8 cellular contexts compared by ENCODE assay signal in genomic region chr19:2426661-2427322, GRCh38. TPM values are rescaled to one million over a fixed set of nuclear protein-coding genes. Genes with fewer than 3 reads are reported as not detected.
DNase-seq lines count a peak whose midpoint lies in the region; ATAC-seq and TF ChIP-seq lines count a peak whose summit lies in the region.

No MANE protein-coding gene starts in this region.

- H3K27ac Mint-ChIP-seq in activated naive CD4-positive, alpha-beta T cell treated with anti-CD3 and anti-CD28 coated beads for 36 hours: peak overlapping the region; percentile 96
- peak overlapping the region; percentile 98 for H3K27ac Mint-ChIP-seq in glutamatergic neuron (ENCODE audit: unreplicated experiment)

- H3K27me3 Mint-ChIP-seq in activated naive CD4-positive, alpha-beta T cell treated with anti-CD3 and anti-CD28 coated beads for 36 hours (ENCODE audit: low read depth): no peaks in the 10 kb centered on the region
- peaks cover 6% of the 10 kb centered on the region for H3K27me3 Mint-ChIP-seq in glutamatergic neuron (ENCODE audit: unreplicated experiment)

- peaks cover 13% of the 10 kb centered on the region for H3K4me1 Mint-ChIP-seq in activated naive CD4-positive, alpha-beta T cell treated with anti-CD3 and anti-CD28 coated beads for 36 hours (ENCODE audit: low read depth)
- peaks cover 13% of the 10 kb centered on the region for H3K4me1 Mint-ChIP-seq in glutamatergic neuron (ENCODE audit: low read depth, unreplicated experiment)

- peak overlapping the region; percentile 93 for H3K4me3 Mint-ChIP-seq in activated naive CD4-positive, alpha-beta T cell treated with anti-CD3 and anti-CD28 coated beads for 36 hours
- H3K4me3 Mint-ChIP-seq in glutamatergic neuron (ENCODE audit: unreplicated experiment): peak overlapping the region; percentile 94

- peak; percentile 19 for ATAC-seq in HG02759 (IDR thresholded peaks at IDR 0.05; ENCODE audit: unreplicated experiment)

- CTCF ChIA-PET in activated naive CD4-positive, alpha-beta T cell treated with anti-CD3 and anti-CD28 coated beads for 36 hours (lab: Charles Lee): interaction anchor here (0.6 to 1.3 kb wide), 3 partner anchors 34 to 188 kb away, joined by 3 to 4 read pairs (median 3); no protein-coding TSS in a partner anchor

- peaks cover 14% of the 10 kb centered on the region for H3K36me3 Mint-ChIP-seq in activated naive CD4-positive, alpha-beta T cell treated with anti-CD3 and anti-CD28 coated beads for 36 hours (ENCODE audit: low read depth)
- H3K36me3 Mint-ChIP-seq in glutamatergic neuron (ENCODE audit: unreplicated experiment): no peaks in the 10 kb centered on the region

- DNase-seq in NCI-H1417 (lab: John Stamatoyannopoulos, UW): peak in 2 of 3 experiments; percentile 49 to 81
- DNase-seq in NCI-H1417 treated with DMSO at 0.1 percent for 48 hours (lab: John Stamatoyannopoulos, UW): no peak
- DNase-seq in NCI-H2227 treated with DMSO at 0.1 percent for 48 hours (lab: John Stamatoyannopoulos, UW): peak; percentile 36
- DNase-seq in activated naive CD4-positive, alpha-beta T cell treated with anti-CD3 and anti-CD28 coated beads for 36 hours: peak; percentile 26
- peak; percentile 77 for DNase-seq in glutamatergic neuron
- DNase-seq in posterior vena cava (ENCODE audit: low spot score): peak; percentile 85
- no peak for DNase-seq in ureter (ENCODE audit: low spot score)

- intact Hi-C loops in activated naive CD4-positive, alpha-beta T cell treated with anti-CD3 and anti-CD28 coated beads for 36 hours (cut with micrococcal nuclease): loop anchor here (1.0 kb wide), 2 partner anchors 31 to 190 kb away; partner anchors contain the start of genes PLEKHJ1 and SF3A2
- intact Hi-C loops in posterior vena cava (cut with DNase I): no loop called here

- no peaks in the 10 kb centered on the region for H3K9me3 Mint-ChIP-seq in activated naive CD4-positive, alpha-beta T cell treated with anti-CD3 and anti-CD28 coated beads for 36 hours
- H3K9me3 Mint-ChIP-seq in glutamatergic neuron (ENCODE audit: unreplicated experiment): peaks cover 6% of the 10 kb centered on the region

- no peak for TF ChIP-seq CTCF in glutamatergic neuron (IDR thresholded peaks at IDR 0.05; ENCODE audit: partially characterized antibody, unreplicated experiment)

RNA-seq across cellular contexts. Expression of gene TIMM13, which starts 0.6 kb away (rescaled TPM):
- 10 to 100 TPM; 67.3 to 70.8 TPM for total RNA-seq in activated naive CD4-positive, alpha-beta T cell treated with anti-CD3 and anti-CD28 coated beads for 36 hours
- total RNA-seq in glutamatergic neuron (ENCODE audit: unreplicated experiment): 91.5 TPM
- total RNA-seq in posterior vena cava: 10 to 100 TPM; 32.8 to 37.2 TPM
- 87.0 TPM for total RNA-seq in ureter

RNA-seq across cellular contexts. Expression of gene LMNB2, which starts 30.0 kb away (rescaled TPM):
- total RNA-seq in activated naive CD4-positive, alpha-beta T cell treated with anti-CD3 and anti-CD28 coated beads for 36 hours: 100 to 1,000 TPM in 1 of 2 experiments, 10 to 100 TPM in 1; 97.7 to 101 TPM
- 45.8 TPM for total RNA-seq in glutamatergic neuron (ENCODE audit: unreplicated experiment)
- 10 to 100 TPM; 14.4 to 17.9 TPM for total RNA-seq in posterior vena cava
- total RNA-seq in ureter: 27.5 TPM

RNA-seq across cellular contexts. Expression of gene GADD45B, which starts 49.1 kb away (rescaled TPM):
- 100 to 1,000 TPM; 107 to 112 TPM for total RNA-seq in activated naive CD4-positive, alpha-beta T cell treated with anti-CD3 and anti-CD28 coated beads for 36 hours
- total RNA-seq in glutamatergic neuron (ENCODE audit: unreplicated experiment) (3.8 TPM), posterior vena cava (100 to 1,000 TPM; 120 to 160 TPM), ureter (55.3 TPM)

Comparison
In these comparisons a context has a peak if more than half of its experiments do, and no peak if none do; other contexts are left out.
1. DNase-seq: peak in NCI-H1417 (2 of 3), NCI-H2227 treated with DMSO at 0.1 percent for 48 hours (single experiment), activated naive CD4-positive, alpha-beta T cell treated with anti-CD3 and anti-CD28 coated beads for 36 hours (single experiment), glutamatergic neuron (single experiment) and posterior vena cava (single experiment); none in NCI-H1417 treated with DMSO at 0.1 percent for 48 hours (single experiment) and ureter (single experiment).
2. RNA of gene GADD45B, which starts 49.1 kb away (total RNA-seq): 120 to 160 TPM in posterior vena cava, 107 to 112 TPM in activated naive CD4-positive, alpha-beta T cell treated with anti-CD3 and anti-CD28 coated beads for 36 hours and 55.3 TPM in ureter (single experiment); 3.8 TPM in glutamatergic neuron (single experiment); every median in the first group is over 10 times any median in the second.